1 cellular context compared by ENCODE assay signal in the genomic region with DNA sequence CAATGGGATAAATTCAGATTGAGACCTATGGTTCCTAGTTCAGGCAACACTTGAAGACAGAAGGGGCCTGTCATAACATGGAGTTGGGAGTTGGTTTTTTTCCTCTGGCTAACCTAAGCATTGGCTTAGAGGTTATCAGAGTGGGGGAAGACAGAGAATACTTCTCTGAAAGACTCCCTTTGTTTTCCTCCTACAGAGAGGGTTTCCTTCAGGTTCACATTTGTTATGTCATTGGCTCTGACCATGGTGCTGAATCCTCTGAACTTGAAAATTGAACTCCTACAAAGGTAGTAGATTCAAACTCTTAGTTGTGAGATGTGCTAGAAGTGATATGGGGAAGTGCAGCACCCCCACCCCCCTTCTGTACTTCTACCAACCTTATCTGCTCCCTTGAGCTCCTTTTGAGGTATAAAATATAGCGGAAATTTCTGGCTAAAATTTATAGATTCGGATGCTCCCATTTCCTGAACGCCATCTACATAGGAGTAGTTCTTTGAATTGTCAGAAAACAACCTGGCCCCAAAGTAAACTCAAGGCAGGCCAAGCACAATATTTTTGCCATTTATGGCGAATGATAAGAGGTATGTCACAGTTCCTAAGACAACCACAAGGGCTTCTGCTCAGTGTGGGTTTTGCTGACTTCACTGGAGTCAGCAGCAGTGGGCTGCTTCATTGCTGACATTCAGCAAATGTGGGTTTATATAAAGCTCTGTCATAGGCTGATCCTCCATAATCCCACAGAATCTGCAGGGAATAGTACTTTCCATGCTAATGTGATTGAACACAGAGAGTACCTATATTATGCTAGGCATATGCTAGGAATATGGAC.
A peak's percentile ranks its signal among the peaks of the same experiment; 100 is the strongest.
TF ChIP-seq lines count a peak whose summit lies in the region.

No MANE protein-coding gene starts in this region.

TF ChIP-seq in H1, 55 proteins besides CTCF, POLR2A, EP300 and RAD21:
- no peak for TF ChIP-seq CHD1 (IDR thresholded peaks at IDR 0.05; ENCODE audit: low read depth, low read length)
- no peak for TF ChIP-seq EGR1 (IDR thresholded peaks at IDR 0.05; ENCODE audit: borderline replicate concordance, low read depth, low read length)
- TF ChIP-seq TCF12 (IDR thresholded peaks at IDR 0.05; ENCODE audit: low read depth, low read length): no peak
- TF ChIP-seq, protein P1, sequence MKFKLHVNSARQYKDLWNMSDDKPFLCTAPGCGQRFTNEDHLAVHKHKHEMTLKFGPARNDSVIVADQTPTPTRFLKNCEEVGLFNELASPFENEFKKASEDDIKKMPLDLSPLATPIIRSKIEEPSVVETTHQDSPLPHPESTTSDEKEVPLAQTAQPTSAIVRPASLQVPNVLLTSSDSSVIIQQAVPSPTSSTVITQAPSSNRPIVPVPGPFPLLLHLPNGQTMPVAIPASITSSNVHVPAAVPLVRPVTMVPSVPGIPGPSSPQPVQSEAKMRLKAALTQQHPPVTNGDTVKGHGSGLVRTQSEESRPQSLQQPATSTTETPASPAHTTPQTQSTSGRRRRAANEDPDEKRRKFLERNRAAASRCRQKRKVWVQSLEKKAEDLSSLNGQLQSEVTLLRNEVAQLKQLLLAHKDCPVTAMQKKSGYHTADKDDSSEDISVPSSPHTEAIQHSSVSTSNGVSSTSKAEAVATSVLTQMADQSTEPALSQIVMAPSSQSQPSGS (IDR thresholded peaks at IDR 0.05; ENCODE audit: low read length): 0 out of 2 replicates have a peak, but pooled peaks have one; percentile 31
- no peak for TF ChIP-seq CBX8 (IDR thresholded peaks at IDR 0.05; ENCODE audit: borderline replicate concordance, low read depth, low read length)
- no peak for TF ChIP-seq BRCA1 (IDR thresholded peaks at IDR 0.05; ENCODE audit: low read depth, low read length)
- TF ChIP-seq HDAC2 (IDR thresholded peaks at IDR 0.05; ENCODE audit: borderline replicate concordance in 1 of 2, low read depth in 2 of 2, low read length in 2 of 2): peak in 1 of 2 experiments; percentile 46; a peak in 1 of 4 replicates
- TF ChIP-seq SRF (IDR thresholded peaks at IDR 0.05; ENCODE audit: low read depth, low read length): 0 out of 2 replicates have a peak, but pooled peaks have one; percentile 12
- peak in 1 of 2 experiments; percentile 69; a peak in 1 of 4 replicates for TF ChIP-seq SIN3A (conservative IDR thresholded peaks at IDR 0.05 in 1 of 2, IDR thresholded peaks at IDR 0.05 in 1 of 2; ENCODE audit: low read depth in 1 of 2, low read length in 2 of 2)
